9 cellular contexts compared by ENCODE assay signal in genomic region chr7:30470783-30471182, GRCh38. TPM values are rescaled to one million over a fixed set of nuclear protein-coding genes. Genes with fewer than 3 reads are reported as not detected.
A peak's percentile ranks its signal among the peaks of the same experiment; 100 is the strongest.
DNase-seq lines count a peak whose midpoint lies in the region; ATAC-seq and TF ChIP-seq lines count a peak whose summit lies in the region.
"Had no signal": no experiment of that assay in that cellular context is flagged by ENCODE, and none has a peak within 500 bp of the region (broad histone marks: within the 10 kb centered on the region; RNA-seq: fewer than 3 reads in every experiment).

No MANE protein-coding gene starts in this region.

- peak; percentile 64 for DNase-seq in DMS 273 treated with DMSO at 0.1 percent for 48 hours (lab: John Stamatoyannopoulos, UW)
- peak; percentile 53 for DNase-seq in NCI-H345 (lab: John Stamatoyannopoulos, UW)
- no peak for DNase-seq in endodermal cell
- peak; percentile 64 to 80 (median 66) for DNase-seq in ovary
- no peak for DNase-seq in stimulated activated CD8-positive, alpha-beta memory T cell treated with anti-CD3 and anti-CD28 coated beads, Interleukin-4, amount 100 ng/mL, for 48 hours
- DNase-seq in DMS114 treated with DMSO at 0.1 percent for 48 hours (lab: John Stamatoyannopoulos, UW; ENCODE audit: unreplicated experiment), result no peak
- DNase-seq in SKM-1 treated with dmso at 0.1 percent for 144 hours (lab: John Stamatoyannopoulos, UW; ENCODE audit: unreplicated experiment), result no peak

- intact Hi-C loops in ovary (cut with DNase I), result no loop called here

- H3K27me3 Mint-ChIP-seq in endodermal cell (ENCODE audit: insufficient read depth), result peaks cover 44% of the 10 kb centered on the region
- H3K27me3 Mint-ChIP-seq: activated naive CD4-positive, alpha-beta T cell treated with anti-CD3 and anti-CD28 coated beads, Interleukin-2, amount 50 U/mL, for 24 hours had no signal

- H3K4me1 Mint-ChIP-seq in endodermal cell, result peaks cover 32% of the 10 kb centered on the region

- H3K9me3 ChIP-seq in endodermal cell (ENCODE audit: control insufficient read depth, low read length) (no peaks in the 10 kb centered on the region), ovary (no peaks in the 10 kb centered on the region)

- H3K9ac ChIP-seq in endodermal cell (ENCODE audit: extremely low read depth, low read length, poor library complexity, severe bottlenecking), result no peak overlapping the region

- H3K4me3 ChIP-seq in endodermal cell (ENCODE audit: low read length) (no peak overlapping the region), ovary (peak overlapping the region; percentile 1)

- ATAC-seq in HG02852 (IDR thresholded peaks at IDR 0.05; ENCODE audit: unreplicated experiment), result no peak

- H3K36me3 ChIP-seq in endodermal cell (ENCODE audit: control insufficient read depth, insufficient read depth, low read length) (no peaks in the 10 kb centered on the region), ovary (no peaks in the 10 kb centered on the region)

- no peak for TF ChIP-seq POLR2A in ovary (IDR thresholded peaks at IDR 0.05)

- peaks cover 45% of the 10 kb centered on the region for H3K27me3 ChIP-seq in endodermal cell (ENCODE audit: control insufficient read depth, insufficient read depth, low read length, poor library complexity, severe bottlenecking)
- no peaks in the 10 kb centered on the region for H3K27me3 ChIP-seq in ovary

- H3K4me1 ChIP-seq in endodermal cell (ENCODE audit: control insufficient read depth, insufficient read depth, low read length) (peaks cover 4% of the 10 kb centered on the region), ovary (ENCODE audit: insufficient read depth) (peaks cover 52% of the 10 kb centered on the region)

- H3K9me3 Mint-ChIP-seq in endodermal cell, result no peaks in the 10 kb centered on the region
- H3K9me3 Mint-ChIP-seq: activated naive CD4-positive, alpha-beta T cell treated with anti-CD3 and anti-CD28 coated beads, Interleukin-2, amount 50 U/mL, for 24 hours had no signal

- TF ChIP-seq CTCF in endodermal cell (conservative IDR thresholded peaks at IDR 0.05), result no peak
- TF ChIP-seq CTCF in ovary (IDR thresholded peaks at IDR 0.05), result no peak

- TF ChIP-seq EP300 in ovary (IDR thresholded peaks at IDR 0.05), result no peak

- WGBS in endodermal cell (ENCODE audit: insufficient coverage in 1 of 2, insufficient read length in 1 of 2), 2 experiments, result 76 to 78% methylated on average over 6 of the region's 6 CpGs
- 0 to 2% (median 1%) methylated on average over 6 of the region's 6 CpGs for WGBS in ovary, 3 donors

- no peak overlapping the region for H3K4me3 Mint-ChIP-seq in endodermal cell
- H3K4me3 Mint-ChIP-seq: activated naive CD4-positive, alpha-beta T cell treated with anti-CD3 and anti-CD28 coated beads, Interleukin-2, amount 50 U/mL, for 24 hours had no signal

- no peaks in the 10 kb centered on the region for H3K36me3 Mint-ChIP-seq in endodermal cell (ENCODE audit: low read depth)

- H3K27ac ChIP-seq in endodermal cell (ENCODE audit: low read depth, low read length), result peak overlapping the region; percentile 33
- peak overlapping the region in 1 of 2 donors; percentile 81 for H3K27ac ChIP-seq in ovary

- peak overlapping the region; percentile 4 for H3K27ac Mint-ChIP-seq in endodermal cell
- H3K27ac Mint-ChIP-seq: activated naive CD4-positive, alpha-beta T cell treated with anti-CD3 and anti-CD28 coated beads, Interleukin-2, amount 50 U/mL, for 24 hours had no signal

RNA-seq across cellular contexts. Expression of gene NOD1, which starts 7.8 kb away (rescaled TPM):
- total RNA-seq in endodermal cell, result 1 to 10 TPM; 3.3 to 3.4 TPM
- 6.3 TPM for polyA plus RNA-seq in endodermal cell (2013, experiment 1 of 2)
- polyA plus RNA-seq in endodermal cell (2013, experiment 2 of 2), result 6.3 TPM
- total RNA-seq in ovary, result 10 to 100 TPM; 17.4 to 33.5 (median 20.6) TPM
- polyA plus RNA-seq in ovary, result 10 to 100 TPM; 15.2 to 20.0 TPM

RNA-seq across cellular contexts. Expression of gene GGCT, which starts 33.8 kb away (rescaled TPM):
- total RNA-seq in endodermal cell (10 to 100 TPM; 46.4 to 48.9 TPM), ovary (10 to 100 TPM; 17.9 to 31.8 (median 22.0) TPM)
- polyA plus RNA-seq in endodermal cell (2013, experiment 1 of 2), result 47.9 TPM
- 44.2 TPM for polyA plus RNA-seq in endodermal cell (2013, experiment 2 of 2)
- polyA plus RNA-seq in ovary, result 10 to 100 TPM; 32.3 to 36.1 TPM

Comparison
In these comparisons a context has a peak if more than half of its experiments do, and no peak if none do; other contexts are left out.
1. DNase-seq: peak in DMS 273 treated with DMSO at 0.1 percent for 48 hours (single experiment), NCI-H345 (single experiment) and ovary (5 of 5); none in endodermal cell (single experiment), stimulated activated CD8-positive, alpha-beta memory T cell treated with anti-CD3 and anti-CD28 coated beads, Interleukin-4, amount 100 ng/mL, for 48 hours (single experiment), DMS114 treated with DMSO at 0.1 percent for 48 hours (single experiment) and SKM-1 treated with dmso at 0.1 percent for 144 hours (single experiment).
2. RNA of gene NOD1, which starts 7.8 kb away (total RNA-seq): 17.4 to 33.5 TPM in ovary; 3.3 to 3.4 TPM in endodermal cell; every median in the first group is over 4 times any median in the second.